Comparison of ENCODE assay signal across 3 cellular contexts in genomic region chr6:57048577-57048976, GRCh38.
TF ChIP-seq lines count a peak whose summit lies in the region.

No MANE protein-coding gene starts in this region.

TF ChIP-seq in SK-N-SH, 30 proteins besides CTCF, POLR2A, EP300 and RAD21:
- TF ChIP-seq PBX3 (IDR thresholded peaks at IDR 0.05) (0 out of 2 replicates have a peak, but pooled peaks have one; percentile 17), ELF1 (IDR thresholded peaks at IDR 0.05) (no peak)

TF ChIP-seq in SK-N-SH treated with all-trans-retinoic acid at 6 μM for 48 hours, 23 proteins besides CTCF, POLR2A, EP300 and RAD21:
- no peak for TF ChIP-seq TCF4 (CRISPR knock-in tag; IDR thresholded peaks at IDR 0.05; ENCODE audit: borderline replicate concordance)
- no peak for TF ChIP-seq SNAI2 (CRISPR knock-in tag; IDR thresholded peaks at IDR 0.05)

TF ChIP-seq in K562, 482 proteins besides CTCF, POLR2A, EP300 and RAD21:
- TF ChIP-seq ILK (tag; IDR thresholded peaks at IDR 0.05; ENCODE audit: borderline replicate concordance, low read depth): no peak
- no peak for TF ChIP-seq ATF2 (CRISPR knock-in tag; IDR thresholded peaks at IDR 0.05)
- TF ChIP-seq POLR2G (IDR thresholded peaks at IDR 0.05; ENCODE audit: low read depth, low read length): no peak
- TF ChIP-seq PKNOX1 (IDR thresholded peaks at IDR 0.05): peak; percentile 85
- no peak for TF ChIP-seq SPI1 (IDR thresholded peaks at IDR 0.05; ENCODE audit: borderline replicate concordance, low read depth, low read length)
- no peak for TF ChIP-seq NUFIP1 (IDR thresholded peaks at IDR 0.05; ENCODE audit: partially characterized antibody)
- TF ChIP-seq RBFOX2 (IDR thresholded peaks at IDR 0.05; ENCODE audit: low read depth, low read length): peak; percentile 40; the same call in 1 of the 2 replicates
- no peak for TF ChIP-seq CHD4 (IDR thresholded peaks at IDR 0.05; ENCODE audit: insufficient read depth, insufficient replicate concordance, low read depth, low read length, poor library complexity, severe bottlenecking)
- no peak for TF ChIP-seq PBX2 (CRISPR knock-in tag; IDR thresholded peaks at IDR 0.05; ENCODE audit: low read depth)
- peak; percentile 85 for TF ChIP-seq PBX2 (tag; conservative IDR thresholded peaks at IDR 0.05; ENCODE audit: low read depth)
- no peak for TF ChIP-seq ZNF12 (CRISPR knock-in tag; IDR thresholded peaks at IDR 0.05)
- TF ChIP-seq ARHGAP35 (IDR thresholded peaks at IDR 0.05; ENCODE audit: partially characterized antibody): no peak
- TF ChIP-seq EP400 (IDR thresholded peaks at IDR 0.05): 0 out of 2 replicates have a peak, but pooled peaks have one; percentile 6
- TF ChIP-seq EWSR1 (IDR thresholded peaks at IDR 0.05; ENCODE audit: borderline replicate concordance, low read depth, partially characterized antibody): no peak
- no peak for TF ChIP-seq MCM3 (IDR thresholded peaks at IDR 0.05)
- no peak for TF ChIP-seq ATF7 (IDR thresholded peaks at IDR 0.05)
- peak; percentile 26; the same call in 1 of the 2 replicates for TF ChIP-seq CXXC5 (CRISPR knock-in tag; IDR thresholded peaks at IDR 0.05)
- TF ChIP-seq CAMTA2 (CRISPR knock-in tag; conservative IDR thresholded peaks at IDR 0.05): no peak
- TF ChIP-seq AFF1 (IDR thresholded peaks at IDR 0.05; ENCODE audit: low read depth in 1 of 2, partially characterized antibody in 2 of 2): peak in 1 of 2 experiments; percentile 4
- TF ChIP-seq POLR3G (IDR thresholded peaks at IDR 0.05; ENCODE audit: extremely low read depth, insufficient read length, insufficient replicate concordance): no peak
- no peak for TF ChIP-seq ZC3H11A (IDR thresholded peaks at IDR 0.05; ENCODE audit: low read depth, low read length)
- no peak for TF ChIP-seq ID3 (CRISPR knock-in tag; IDR thresholded peaks at IDR 0.05)
- no peak for TF ChIP-seq ID3 (tag; IDR thresholded peaks at IDR 0.05)
- TF ChIP-seq NFATC3 (IDR thresholded peaks at IDR 0.05): no peak
- TF ChIP-seq MNT (conservative IDR thresholded peaks at IDR 0.05): peak; percentile 50 to 55; a peak in 3 of 4 replicates
- TF ChIP-seq ZHX1 (conservative IDR thresholded peaks at IDR 0.05; ENCODE audit: low read length): no peak
- TF ChIP-seq NFXL1 (CRISPR knock-in tag; IDR thresholded peaks at IDR 0.05): no peak
- no peak for TF ChIP-seq BHLHE40 (IDR thresholded peaks at IDR 0.05; ENCODE audit: low read length)
- TF ChIP-seq TEAD2 (tag; IDR thresholded peaks at IDR 0.05): peak; percentile 31; the same call in 1 of the 2 replicates
- no peak for TF ChIP-seq MCM5 (IDR thresholded peaks at IDR 0.05; ENCODE audit: low read depth)
- peak; percentile 89 for TF ChIP-seq MEIS2 (IDR thresholded peaks at IDR 0.05; ENCODE audit: partially characterized antibody)
- no peak for TF ChIP-seq ZNF316 (IDR thresholded peaks at IDR 0.05)
- no peak for TF ChIP-seq ZKSCAN1 (IDR thresholded peaks at IDR 0.05; ENCODE audit: low read depth, low read length)
- no peak for TF ChIP-seq POLR3A (IDR thresholded peaks at IDR 0.05; ENCODE audit: borderline replicate concordance, extremely low read depth, insufficient read depth, insufficient read length)
- no peak for TF ChIP-seq CHD2 (IDR thresholded peaks at IDR 0.05; ENCODE audit: low read depth, low read length)
- TF ChIP-seq XRCC3 (IDR thresholded peaks at IDR 0.05): no peak
- TF ChIP-seq CBFA2T2 (conservative IDR thresholded peaks at IDR 0.05): no peak
- no peak for TF ChIP-seq HINFP (tag; conservative IDR thresholded peaks at IDR 0.05; ENCODE audit: low read depth)
